ENCODE assay signal across 13 cellular contexts in genomic region chr6:3808189-3808588, GRCh38. TPM values are rescaled to one million over a fixed set of nuclear protein-coding genes. Genes with fewer than 3 reads are reported as not detected.
DNase-seq lines count a peak whose midpoint lies in the region; ATAC-seq, FAIRE-seq and TF ChIP-seq lines count a peak whose summit lies in the region.
"Had no signal": no experiment of that assay in that cellular context is flagged by ENCODE, and none has a peak within 500 bp of the region (broad histone marks: within the 10 kb centered on the region; RNA-seq: fewer than 3 reads in every experiment).

No MANE protein-coding gene starts in this region.

- WGBS in HepG2 (ENCODE audit: low lambda C conversion rate): 98% methylated on average over 4 of the region's 4 CpGs
- WGBS in right lobe of liver (ENCODE audit: insufficient coverage, low coverage, low lambda C conversion rate, missing lambda C conversion rate): 85% methylated on average over 3 of the region's 4 CpGs

- H3K4me2 ChIP-seq in HepG2 (ENCODE audit: low read depth, low read length): no peak overlapping the region
- peak overlapping the region; percentile 14 for H3K4me2 ChIP-seq in endothelial cell of umbilical vein (ENCODE audit: insufficient read depth, low read length)

- POLR2A ChIA-PET in HepG2 (lab: Yijun Ruan, JAX) (interaction anchor here (0.7 to 3.8 kb wide), 13 partner anchors 11 to 125 kb away, joined by 3 to 31 read pairs (median 5); no protein-coding TSS in a partner anchor), endothelial cell of umbilical vein (lab: Charles Lee) (interaction anchor here (1.1 to 1.2 kb wide), 2 partner anchors 11 to 18 kb away, joined by 5 to 11 read pairs; no protein-coding TSS in a partner anchor)

- DNase-seq in HepG2 (ENCODE audit: low spot score): no peak
- no peak for DNase-seq in right lobe of liver
- peak; percentile 33 for DNase-seq in endothelial cell of umbilical vein (ENCODE audit: low read depth, low spot score)
- DNase-seq in omental fat pad (ENCODE audit: low spot score): peak; percentile 38
- DNase-seq in NCI-H2196 (lab: John Stamatoyannopoulos, UW; ENCODE audit: unreplicated experiment): no peak
- DNase-seq in dedifferentiated amniotic fluid mesenchymal stem cell (ENCODE audit: extremely low spot score): no peak
- no peak for DNase-seq in NCI-H2227 treated with DMSO at 0.1 percent for 48 hours (lab: John Stamatoyannopoulos, UW)
- no peak for DNase-seq in AG20443 (ENCODE audit: low spot score)
- DNase-seq: COR-L47; effector CD8-positive, alpha-beta T cell; stimulated activated CD4-positive, alpha-beta T cell treated with anti-CD3 and anti-CD28 coated beads, Interleukin-2, amount 100 ng/mL, for 48 hours; WERI-Rb-1 had no signal

- H3K27me3 ChIP-seq in HepG2 (ENCODE audit: control insufficient read depth in 1 of 2, insufficient read depth in 2 of 2, low read length in 2 of 2) (no peaks in the 10 kb centered on the region), right lobe of liver (no peaks in the 10 kb centered on the region), endothelial cell of umbilical vein (ENCODE audit: control insufficient read depth in 2 of 2, insufficient read depth in 2 of 2, low read length in 2 of 2) (no peaks in the 10 kb centered on the region)
- H3K27me3 ChIP-seq: body of pancreas had no signal

- H3K4me1 ChIP-seq in HepG2 (ENCODE audit: insufficient read depth, low read length) (peaks cover 63% of the 10 kb centered on the region), right lobe of liver (peaks cover 0 to 10% (median 5%) of the 10 kb centered on the region in 4 donors), endothelial cell of umbilical vein (ENCODE audit: control insufficient read depth, extremely low read depth, insufficient read depth, low read length) (peaks cover 73% of the 10 kb centered on the region)

- H3K79me2 ChIP-seq in HepG2 (ENCODE audit: insufficient read depth, low read length): no peaks in the 10 kb centered on the region
- no peaks in the 10 kb centered on the region for H3K79me2 ChIP-seq in endothelial cell of umbilical vein (ENCODE audit: control insufficient read depth, insufficient read depth, low read length)

- intact Hi-C loops in HepG2 (cut with micrococcal nuclease; ENCODE audit: unreplicated experiment) (loop anchor here (5.0 kb wide), 1 partner anchor 56 kb away; the partner anchor contains the start of gene PXDC1), right lobe of liver (cut with DNase I) (no loop called here), endothelial cell of umbilical vein (cut with micrococcal nuclease) (no loop called here)

- H3K27ac ChIP-seq in HepG2 (ENCODE audit: extremely low read length, insufficient read depth, low read length) (no peak overlapping the region), right lobe of liver (no peak overlapping the region), endothelial cell of umbilical vein (ENCODE audit: insufficient read depth, low read depth, low read length) (peak overlapping the region; percentile 84)
- H3K27ac ChIP-seq: body of pancreas, WERI-Rb-1 had no signal

- H3K9ac ChIP-seq in HepG2 (ENCODE audit: insufficient read depth, low read depth, low read length) (no peak overlapping the region), endothelial cell of umbilical vein (replicated peaks; ENCODE audit: extremely low read depth, insufficient read depth, low read length) (peak overlapping the region; percentile 55)

- in situ Hi-C loops in HepG2 (cut with HindIII; ENCODE audit: extremely low pct_ligation_motif_present, low pct_unique_long_range_greater_than_20kb): no loop called here

- ATAC-seq in HepG2 (no peak), right lobe of liver (no peak), omental fat pad (ENCODE audit: low FRiP score) (peak; percentile 55)

- H3K4me3 ChIP-seq in HepG2 (replicated peaks in 1 of 3; ENCODE audit: insufficient read depth in 1 of 3, low read depth in 2 of 3, low read length in 3 of 3) (no peak overlapping the region), right lobe of liver (no peak overlapping the region), endothelial cell of umbilical vein (replicated peaks in 1 of 3; ENCODE audit: insufficient read depth in 1 of 3, low read depth in 1 of 3, low read length in 3 of 3) (no peak overlapping the region)
- H3K4me3 ChIP-seq: body of pancreas had no signal

- dilution Hi-C loops in endothelial cell of umbilical vein (cut with MboI; ENCODE audit: extremely low pct_ligation_motif_present, low sequenced_read_pairs): no loop called here

- H3K9me3 ChIP-seq in HepG2 (ENCODE audit: low read length) (no peaks in the 10 kb centered on the region), right lobe of liver (no peaks in the 10 kb centered on the region), endothelial cell of umbilical vein (replicated peaks; ENCODE audit: control insufficient read depth, insufficient read depth, low read length) (no peaks in the 10 kb centered on the region)
- H3K9me3 ChIP-seq: body of pancreas had no signal

- CTCF ChIA-PET in HepG2 (lab: Yijun Ruan, JAX; ENCODE audit: low intra/inter-chr PET ratio, low total read pairs): no interaction called here
- CTCF ChIA-PET in endothelial cell of umbilical vein (lab: Charles Lee): interaction anchor here (0.6 to 6.1 kb wide), 11 partner anchors 12 to 183 kb away, joined by 3 to 39 read pairs (median 6); partner anchors contain the start of gene FAM50B

- no peaks in the 10 kb centered on the region for H3K36me3 ChIP-seq in HepG2 (replicated peaks in 1 of 2; ENCODE audit: control insufficient read depth in 1 of 2, insufficient read depth in 2 of 2, low read length in 2 of 2)
- no peaks in the 10 kb centered on the region for H3K36me3 ChIP-seq in right lobe of liver
- no peaks in the 10 kb centered on the region for H3K36me3 ChIP-seq in endothelial cell of umbilical vein (ENCODE audit: control insufficient read depth in 2 of 2, extremely low read depth in 1 of 2, insufficient read depth in 2 of 2, low read length in 2 of 2)
- H3K36me3 ChIP-seq: WERI-Rb-1 had no signal

- TF ChIP-seq RAD21 in HepG2 (CRISPR knock-in tag; IDR thresholded peaks at IDR 0.05): no peak

- TF ChIP-seq POLR2A in HepG2 (IDR thresholded peaks at IDR 0.05; ENCODE audit: insufficient read depth in 1 of 2, low read depth in 2 of 2, low read length in 2 of 2): no peak
- TF ChIP-seq POLR2A in right lobe of liver (IDR thresholded peaks at IDR 0.05): no peak
- no peak for TF ChIP-seq POLR2A in endothelial cell of umbilical vein (IDR thresholded peaks at IDR 0.05; ENCODE audit: low read depth, low read length)

- H3K9me1 ChIP-seq in endothelial cell of umbilical vein (replicated peaks; ENCODE audit: control insufficient read depth, extremely low read depth, insufficient read depth, low read length): no peaks in the 10 kb centered on the region

- H2AFZ ChIP-seq in HepG2 (ENCODE audit: low read length) (no peak overlapping the region), endothelial cell of umbilical vein (ENCODE audit: low read depth, low read length) (no peak overlapping the region)

- TF ChIP-seq EP300 in HepG2 (IDR thresholded peaks at IDR 0.05; ENCODE audit: low read depth in 2 of 2, low read length in 2 of 2) (no peak), HepG2 (CRISPR knock-in tag; IDR thresholded peaks at IDR 0.05; ENCODE audit: borderline replicate concordance) (no peak)

- no peaks in the 10 kb centered on the region for H4K20me1 ChIP-seq in HepG2 (ENCODE audit: insufficient read depth, low read length)
- no peaks in the 10 kb centered on the region for H4K20me1 ChIP-seq in endothelial cell of umbilical vein (replicated peaks; ENCODE audit: control insufficient read depth, extremely low read depth, insufficient read depth, low read length)

- FAIRE-seq in HepG2 (lab: Jason Lieb, UNC) (no peak), endothelial cell of umbilical vein (lab: Jason Lieb, UNC) (peak; percentile 67)

- BruUV-seq in HepG2 (replicated peaks; lab: Mats Ljungman, UMichigan) (no TSS peak), endothelial cell of umbilical vein (replicated peaks; lab: Mats Ljungman, UMichigan) (no TSS peak)

- TF ChIP-seq CTCF in HepG2 (CRISPR knock-in tag; IDR thresholded peaks at IDR 0.05) (no peak), right lobe of liver (IDR thresholded peaks at IDR 0.05) (no peak), endothelial cell of umbilical vein (IDR thresholded peaks at IDR 0.05; ENCODE audit: extremely low read depth in 1 of 2, insufficient read depth in 1 of 2, low read depth in 1 of 2, low read length in 2 of 2) (no peak), omental fat pad (IDR thresholded peaks at IDR 0.05) (no peak)

RNA-seq across cellular contexts. Expression of gene FAM50B, which starts 41.0 kb away (rescaled TPM):
- total RNA-seq in HepG2 (2016; rRNA removed; fragmentation: Illumina TruSeq; extraction: Trizol) (not detected in 2 replicates), right lobe of liver (10 to 100 TPM in 1 of 6 experiments, 1 to 10 TPM in 5; 3.6 to 11.1 (median 8.5) TPM), endothelial cell of umbilical vein (10.0 and 10.4 TPM in 2 replicates), omental fat pad (10 to 100 TPM in 1 of 4 donors, 1 to 10 TPM in 3; 5.6 to 11.7 (median 6.7) TPM)
- not detected in 2 replicates for total RNA-seq in HepG2 (2016; cell fraction: cytosol; rRNA removed; fragmentation: Illumina TruSeq; extraction: Trizol; ENCODE audit: low read depth)
- total RNA-seq in HepG2 (2016; cell fraction: insoluble cytoplasmic fraction; rRNA removed; fragmentation: Illumina TruSeq; extraction: Trizol): not detected in 2 replicates
- not detected in 2 replicates for total RNA-seq in HepG2 (2016; cell fraction: membrane; rRNA removed; fragmentation: Illumina TruSeq; extraction: Trizol)
- total RNA-seq in HepG2 (2016; cell fraction: nucleus; rRNA removed; fragmentation: Illumina TruSeq; extraction: Trizol): not detected in 2 replicates
- polyA plus RNA-seq in HepG2 (2011; rRNA removed) (0.05 TPM in 1 of 2 replicates, not detected in the other), endothelial cell of umbilical vein (13.9 and 14.1 TPM in 2 replicates)
- not detected in 2 replicates for polyA plus RNA-seq in HepG2 (2011; cell fraction: cytosol; rRNA removed)
- 0.07 TPM in 1 of 2 replicates, not detected in the other for polyA plus RNA-seq in HepG2 (2011; cell fraction: nucleus; rRNA removed)
- not detected in 2 replicates for polyA plus RNA-seq in HepG2 (2012)
- not detected in 2 replicates for polyA plus RNA-seq in HepG2 (2016; cell fraction: cytosol; fragmentation: Illumina TruSeq; extraction: Trizol; ENCODE audit: low read depth)
- not detected in 2 replicates for polyA plus RNA-seq in HepG2 (2016; cell fraction: insoluble cytoplasmic fraction; fragmentation: Illumina TruSeq; extraction: Trizol; ENCODE audit: low read depth)
- polyA plus RNA-seq in HepG2 (2016; cell fraction: membrane; fragmentation: Illumina TruSeq; extraction: Trizol; ENCODE audit: low read depth): not detected in 2 replicates
- not detected in 2 replicates for polyA plus RNA-seq in HepG2 (2016; cell fraction: nucleus; fragmentation: Illumina TruSeq; extraction: Trizol; ENCODE audit: insufficient read depth, low read depth)
- polyA minus RNA-seq in HepG2 (2011; rRNA and poly(A)+ RNA removed; ENCODE audit: low replicate concordance): 2.4 TPM in 1 of 2 replicates, not detected in the other
- not detected in 2 replicates for polyA minus RNA-seq in HepG2 (2011; cell fraction: cytosol; rRNA and poly(A)+ RNA removed)
- polyA minus RNA-seq in HepG2 (2011; cell fraction: nucleus; rRNA and poly(A)+ RNA removed): not detected in 2 replicates
- 7.9 and 9.2 TPM in 2 replicates for polyA plus RNA-seq in endothelial cell of umbilical vein (2011; cell fraction: cytosol; rRNA removed)
- 4.6 and 5.2 TPM in 2 replicates for polyA plus RNA-seq in endothelial cell of umbilical vein (2011; cell fraction: nucleus; rRNA removed)
- polyA plus RNA-seq in endothelial cell of umbilical vein (2012): 8.7 TPM in 2 replicates
- 4.6 TPM in 2 replicates for polyA minus RNA-seq in endothelial cell of umbilical vein
- polyA minus RNA-seq in endothelial cell of umbilical vein (2011; cell fraction: cytosol; rRNA and poly(A)+ RNA removed): 4.3 TPM
- 0.87 and 2.1 TPM in 2 replicates for polyA minus RNA-seq in endothelial cell of umbilical vein (2011; cell fraction: nucleus; rRNA and poly(A)+ RNA removed)

RNA-seq across cellular contexts. Expression of gene PXDC1, which starts 56.7 kb away (rescaled TPM):
- total RNA-seq in HepG2 (2016; rRNA removed; fragmentation: Illumina TruSeq; extraction: Trizol) (28.6 and 32.4 TPM in 2 replicates), right lobe of liver (100 to 1,000 TPM in 3 of 6 experiments, 10 to 100 TPM in 3; 50.5 to 250 (median 97.5) TPM), endothelial cell of umbilical vein (119 and 121 TPM in 2 replicates), omental fat pad (100 to 1,000 TPM; 106 to 205 (median 122) TPM)
- 21.2 and 24.5 TPM in 2 replicates for total RNA-seq in HepG2 (2016; cell fraction: cytosol; rRNA removed; fragmentation: Illumina TruSeq; extraction: Trizol; ENCODE audit: low read depth)
- total RNA-seq in HepG2 (2016; cell fraction: insoluble cytoplasmic fraction; rRNA removed; fragmentation: Illumina TruSeq; extraction: Trizol): 22.4 and 30.7 TPM in 2 replicates
- total RNA-seq in HepG2 (2016; cell fraction: membrane; rRNA removed; fragmentation: Illumina TruSeq; extraction: Trizol): 51.6 and 61.1 TPM in 2 replicates
- 21.9 and 23.1 TPM in 2 replicates for total RNA-seq in HepG2 (2016; cell fraction: nucleus; rRNA removed; fragmentation: Illumina TruSeq; extraction: Trizol)
- polyA plus RNA-seq in HepG2 (2011; rRNA removed) (34.7 and 36.2 TPM in 2 replicates), endothelial cell of umbilical vein (60.9 and 65.2 TPM in 2 replicates)
- 22.9 and 28.7 TPM in 2 replicates for polyA plus RNA-seq in HepG2 (2011; cell fraction: cytosol; rRNA removed)
- polyA plus RNA-seq in HepG2 (2011; cell fraction: nucleus; rRNA removed): 25.6 and 30.8 TPM in 2 replicates
- 41.2 and 50.7 TPM in 2 replicates for polyA plus RNA-seq in HepG2 (2012)
- polyA plus RNA-seq in HepG2 (2016; cell fraction: cytosol; fragmentation: Illumina TruSeq; extraction: Trizol; ENCODE audit: low read depth): 23.8 and 29.3 TPM in 2 replicates
- polyA plus RNA-seq in HepG2 (2016; cell fraction: insoluble cytoplasmic fraction; fragmentation: Illumina TruSeq; extraction: Trizol; ENCODE audit: low read depth): 31.8 and 38.3 TPM in 2 replicates
- 53.7 and 59.4 TPM in 2 replicates for polyA plus RNA-seq in HepG2 (2016; cell fraction: membrane; fragmentation: Illumina TruSeq; extraction: Trizol; ENCODE audit: low read depth)
- 39.1 and 43.2 TPM in 2 replicates for polyA plus RNA-seq in HepG2 (2016; cell fraction: nucleus; fragmentation: Illumina TruSeq; extraction: Trizol; ENCODE audit: insufficient read depth, low read depth)
- polyA minus RNA-seq in HepG2 (2011; rRNA and poly(A)+ RNA removed; ENCODE audit: low replicate concordance): 3.0 and 49.7 TPM in 2 replicates
- 24.8 and 27.3 TPM in 2 replicates for polyA minus RNA-seq in HepG2 (2011; cell fraction: cytosol; rRNA and poly(A)+ RNA removed)
- 11.2 and 12.4 TPM in 2 replicates for polyA minus RNA-seq in HepG2 (2011; cell fraction: nucleus; rRNA and poly(A)+ RNA removed)
- 42.0 and 51.0 TPM in 2 replicates for polyA plus RNA-seq in endothelial cell of umbilical vein (2011; cell fraction: cytosol; rRNA removed)
- 71.1 and 99.1 TPM in 2 replicates for polyA plus RNA-seq in endothelial cell of umbilical vein (2011; cell fraction: nucleus; rRNA removed)
- 82.1 and 86.7 TPM in 2 replicates for polyA plus RNA-seq in endothelial cell of umbilical vein (2012)
- polyA minus RNA-seq in endothelial cell of umbilical vein: 45.8 and 47.4 TPM in 2 replicates
- 3.8 TPM for polyA minus RNA-seq in endothelial cell of umbilical vein (2011; cell fraction: cytosol; rRNA and poly(A)+ RNA removed)
- 26.0 and 56.3 TPM in 2 replicates for polyA minus RNA-seq in endothelial cell of umbilical vein (2011; cell fraction: nucleus; rRNA and poly(A)+ RNA removed)

Comparison
In these comparisons a context has a peak if more than half of its experiments do, and no peak if none do; other contexts are left out.
1. DNase-seq: peak in endothelial cell of umbilical vein (single experiment) and omental fat pad (single experiment); none in HepG2 (single experiment), right lobe of liver (0 of 3), NCI-H2196 (single experiment), dedifferentiated amniotic fluid mesenchymal stem cell (single experiment), NCI-H2227 treated with DMSO at 0.1 percent for 48 hours (single experiment) and AG20443 (single experiment).